8 cellular contexts compared by ENCODE assay signal in genomic region chr6:134111062-134111677, GRCh38. TPM values are rescaled to one million over a fixed set of nuclear protein-coding genes. Genes with fewer than 3 reads are reported as not detected.
DNase-seq lines count a peak whose midpoint lies in the region; ATAC-seq and TF ChIP-seq lines count a peak whose summit lies in the region.

No MANE protein-coding gene starts in this region.

- H3K27me3 Mint-ChIP-seq in mesothelial cell of epicardium (ENCODE audit: low read depth) = no peaks in the 10 kb centered on the region

- no peak overlapping the region for H3K4me3 ChIP-seq in KMS-11 (IDR thresholded peaks at IDR 0.05; ENCODE audit: insufficient read depth, low read depth, low read length)

- no peak overlapping the region for H3K4me2 ChIP-seq in KMS-11

- H4K20me1 ChIP-seq in KMS-11 (ENCODE audit: insufficient read depth) = no peaks in the 10 kb centered on the region

- H3K27ac ChIP-seq in KMS-11 = no peak overlapping the region

- no peaks in the 10 kb centered on the region for H3K79me2 ChIP-seq in KMS-11 (ENCODE audit: insufficient read depth, low read depth)

- H2AFZ ChIP-seq in KMS-11 (ENCODE audit: low read depth) = no peak overlapping the region

- no peaks in the 10 kb centered on the region for H3K9me3 Mint-ChIP-seq in mesothelial cell of epicardium

- peak; percentile 94 for TF ChIP-seq CTCF in KMS-11 (conservative IDR thresholded peaks at IDR 0.05; ENCODE audit: low read depth, low read length)
- peak; percentile 58 for TF ChIP-seq CTCF in mesothelial cell of epicardium (IDR thresholded peaks at IDR 0.05; ENCODE audit: unreplicated experiment)

- DNase-seq in DMS53 treated with DMSO at 0.1 percent for 48 hours (lab: John Stamatoyannopoulos, UW; ENCODE audit: unreplicated experiment) = peak; percentile 19
- peak; percentile 36 for DNase-seq in SW480 (ENCODE audit: low spot score)
- peak; percentile 81 for DNase-seq in dermis blood vessel endothelial cell
- DNase-seq in mesothelial cell of epicardium (ENCODE audit: low spot score in 2 of 2, unreplicated experiment in 2 of 2) = no peak
- DNase-seq in NK-92 (lab: John Stamatoyannopoulos, UW; ENCODE audit: unreplicated experiment) = no peak

- H3K4me1 Mint-ChIP-seq in mesothelial cell of epicardium = no peaks in the 10 kb centered on the region

- no peaks in the 10 kb centered on the region for H3K36me3 Mint-ChIP-seq in mesothelial cell of epicardium

- H3K4me3 Mint-ChIP-seq in mesothelial cell of epicardium = no peak overlapping the region

- no peak overlapping the region for H3K27ac Mint-ChIP-seq in mesothelial cell of epicardium

- H3K36me3 ChIP-seq in KMS-11 (ENCODE audit: insufficient read depth) = no peaks in the 10 kb centered on the region

- no peaks in the 10 kb centered on the region for H3K27me3 ChIP-seq in KMS-11 (ENCODE audit: insufficient read depth, low read depth)

- no peaks in the 10 kb centered on the region for H3K4me1 ChIP-seq in KMS-11 (ENCODE audit: low read depth, poor library complexity, severe bottlenecking)

- no peak overlapping the region for H3K9ac ChIP-seq in KMS-11

- peak; percentile 72 for ATAC-seq in GM19452 (IDR thresholded peaks at IDR 0.05; ENCODE audit: unreplicated experiment)
- no peak for ATAC-seq in HG03108 (IDR thresholded peaks at IDR 0.05; ENCODE audit: unreplicated experiment)

RNA-seq across cellular contexts. Expression of gene SLC2A12, which starts 58.7 kb away (rescaled TPM):
- total RNA-seq in dermis blood vessel endothelial cell (34.9 and 43.1 TPM in 2 replicates), mesothelial cell of epicardium (7.8 to 8.7 TPM (median 8.1 TPM) in 3 replicates)

Comparison
In these comparisons a context has a peak if more than half of its experiments do, and no peak if none do; other contexts are left out.
1. DNase-seq: peak in DMS53 treated with DMSO at 0.1 percent for 48 hours (single experiment), SW480 (single experiment) and dermis blood vessel endothelial cell (single experiment); none in mesothelial cell of epicardium (0 of 2) and NK-92 (single experiment).